In the genomic region with DNA sequence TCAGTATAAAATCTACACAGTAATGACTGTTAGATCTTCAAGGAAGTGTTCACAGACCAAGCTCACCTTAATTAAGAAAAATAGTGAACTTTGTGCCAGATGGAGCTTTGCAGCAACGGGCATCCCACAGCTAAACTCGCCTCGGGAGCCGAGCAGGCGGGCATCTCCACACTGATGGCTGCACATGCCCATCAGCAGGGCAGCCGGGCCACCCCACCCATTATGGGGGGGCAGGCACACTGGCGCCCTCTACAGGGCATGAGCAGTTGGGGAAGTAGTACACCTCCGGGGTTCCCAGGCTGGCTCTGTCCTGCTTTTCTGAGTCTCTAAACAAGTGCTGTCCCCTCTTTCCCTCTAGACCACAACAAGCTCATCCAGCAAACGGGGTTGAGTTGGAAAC, we compare ENCODE assay signal across 8 cellular contexts. TPM values are rescaled to one million over a fixed set of nuclear protein-coding genes. Genes with fewer than 3 reads are reported as not detected.
DNase-seq lines count a peak whose midpoint lies in the region; ATAC-seq and TF ChIP-seq lines count a peak whose summit lies in the region.

No MANE protein-coding gene starts in this region.

- no peaks in the 10 kb centered on the region for H3K27me3 ChIP-seq in CD4-positive, alpha-beta T cell (ENCODE audit: control insufficient read depth, insufficient read depth, low read length)
- H3K27me3 ChIP-seq in right lobe of liver (no peaks in the 10 kb centered on the region), spleen (replicated peaks in 1 of 7) (no peaks in the 10 kb centered on the region)

- intact Hi-C loops in CD4-positive, alpha-beta T cell (cut with DNase I, micrococcal nuclease) = loop anchor here (5.0 kb wide), 3 partner anchors 457 to 1062 kb away; no protein-coding TSS in a partner anchor
- intact Hi-C loops in right lobe of liver (cut with DNase I) = loop anchor here (5.0 to 10.0 kb wide), 2 partner anchors 457 to 460 kb away; no protein-coding TSS in a partner anchor
- intact Hi-C loops in activated T-helper 2 cell treated with anti-CD3 and anti-CD28 coated beads, Interferon-gamma antibody, Interleukin-2, Interleukin-4, amounts not matched to agents 10 μg/mL and 5 μg/mL and 100 μg/mL, durations not matched to agents 14 hours and 24 hours and 36 hours (cut with micrococcal nuclease) = loop anchor here (5.0 kb wide), 1 partner anchor 237 kb away; no protein-coding TSS in a partner anchor
- intact Hi-C loops in spleen (cut with DNase I; ENCODE audit: low total_unique reads) = loop anchor here (2.0 kb wide), 1 partner anchor 458 kb away; no protein-coding TSS in a partner anchor

- POLR2A ChIA-PET in CD4-positive, alpha-beta T cell (lab: Charles Lee) = no interaction called here

- no peak for ATAC-seq in CD4-positive, alpha-beta T cell (ENCODE audit: poor library complexity)
- ATAC-seq in right lobe of liver (peak in 1 of 4 donors; percentile 18), HG03439 (IDR thresholded peaks at IDR 0.05; ENCODE audit: unreplicated experiment) (no peak), HG03378 (IDR thresholded peaks at IDR 0.05; ENCODE audit: unreplicated experiment) (no peak)

- H3K4me1 ChIP-seq in right lobe of liver (no peaks in the 10 kb centered on the region), spleen (no peaks in the 10 kb centered on the region)

- peaks cover 0 to 6% (median 0%) of the 10 kb centered on the region in 4 donors for H3K36me3 ChIP-seq in right lobe of liver
- peaks cover 0 to 52% (median 28%) of the 10 kb centered on the region in 6 donors for H3K36me3 ChIP-seq in spleen

- no peak overlapping the region for H3K4me3 Mint-ChIP-seq in CD4-positive, alpha-beta T cell
- no peak overlapping the region for H3K4me3 Mint-ChIP-seq in HFFc6
- H3K4me3 Mint-ChIP-seq in activated naive CD4-positive, alpha-beta T cell treated with anti-CD3 and anti-CD28 coated beads, Interleukin-2, amount 10 ng/mL, durations not matched to agents 7 days and 5 days = no peak overlapping the region
- no peak overlapping the region for H3K4me3 Mint-ChIP-seq in activated T-helper 2 cell treated with anti-CD3 and anti-CD28 coated beads, Interferon-gamma antibody, Interleukin-2, Interleukin-4, amounts not matched to agents 10 μg/mL and 5 μg/mL and 100 μg/mL, durations not matched to agents 14 hours and 24 hours and 36 hours (ENCODE audit: low read depth)

- H3K27me3 Mint-ChIP-seq in CD4-positive, alpha-beta T cell = no peaks in the 10 kb centered on the region
- no peaks in the 10 kb centered on the region; the same call in 1 of the 2 replicates for H3K27me3 Mint-ChIP-seq in HFFc6 (ENCODE audit: insufficient read depth)
- H3K27me3 Mint-ChIP-seq in activated naive CD4-positive, alpha-beta T cell treated with anti-CD3 and anti-CD28 coated beads, Interleukin-2, amount 10 ng/mL, durations not matched to agents 7 days and 5 days = no peaks in the 10 kb centered on the region
- H3K27me3 Mint-ChIP-seq in activated T-helper 2 cell treated with anti-CD3 and anti-CD28 coated beads, Interferon-gamma antibody, Interleukin-2, Interleukin-4, amounts not matched to agents 10 μg/mL and 5 μg/mL and 100 μg/mL, durations not matched to agents 14 hours and 24 hours and 36 hours (ENCODE audit: low read depth) = no peaks in the 10 kb centered on the region

- H3K9me3 Mint-ChIP-seq in CD4-positive, alpha-beta T cell = no peaks in the 10 kb centered on the region
- H3K9me3 Mint-ChIP-seq in HFFc6 = no peaks in the 10 kb centered on the region
- H3K9me3 Mint-ChIP-seq in activated naive CD4-positive, alpha-beta T cell treated with anti-CD3 and anti-CD28 coated beads, Interleukin-2, amount 10 ng/mL, durations not matched to agents 7 days and 5 days = no peaks in the 10 kb centered on the region
- no peaks in the 10 kb centered on the region for H3K9me3 Mint-ChIP-seq in activated T-helper 2 cell treated with anti-CD3 and anti-CD28 coated beads, Interferon-gamma antibody, Interleukin-2, Interleukin-4, amounts not matched to agents 10 μg/mL and 5 μg/mL and 100 μg/mL, durations not matched to agents 14 hours and 24 hours and 36 hours

- peak; percentile 35 for TF ChIP-seq CTCF in CD4-positive, alpha-beta T cell (IDR thresholded peaks at IDR 0.05)
- TF ChIP-seq CTCF in HFFc6 (IDR thresholded peaks at IDR 0.05) = peak; percentile 86
- TF ChIP-seq CTCF in right lobe of liver (IDR thresholded peaks at IDR 0.05) = peak; percentile 11 to 44 (median 36)
- TF ChIP-seq CTCF in spleen (IDR thresholded peaks at IDR 0.05 in 8 of 11, conservative IDR thresholded peaks at IDR 0.05 in 3 of 11) = peak in 5 of 11 experiments; percentile 20 to 48 (median 42)

- no peak overlapping the region for H3K27ac ChIP-seq in CD4-positive, alpha-beta T cell (ENCODE audit: low read depth, low read length)
- H3K27ac ChIP-seq in right lobe of liver = no peak overlapping the region
- no peak overlapping the region for H3K27ac ChIP-seq in spleen

- peaks cover 53% of the 10 kb centered on the region for H3K36me3 Mint-ChIP-seq in CD4-positive, alpha-beta T cell (ENCODE audit: low read depth)
- peaks cover 21% of the 10 kb centered on the region for H3K36me3 Mint-ChIP-seq in HFFc6 (ENCODE audit: low read depth)
- H3K36me3 Mint-ChIP-seq in activated naive CD4-positive, alpha-beta T cell treated with anti-CD3 and anti-CD28 coated beads, Interleukin-2, amount 10 ng/mL, durations not matched to agents 7 days and 5 days = no peaks in the 10 kb centered on the region
- no peaks in the 10 kb centered on the region for H3K36me3 Mint-ChIP-seq in activated T-helper 2 cell treated with anti-CD3 and anti-CD28 coated beads, Interferon-gamma antibody, Interleukin-2, Interleukin-4, amounts not matched to agents 10 μg/mL and 5 μg/mL and 100 μg/mL, durations not matched to agents 14 hours and 24 hours and 36 hours (ENCODE audit: low read depth)

- no peak overlapping the region for H3K27ac Mint-ChIP-seq in CD4-positive, alpha-beta T cell
- no peak overlapping the region for H3K27ac Mint-ChIP-seq in HFFc6
- H3K27ac Mint-ChIP-seq in activated naive CD4-positive, alpha-beta T cell treated with anti-CD3 and anti-CD28 coated beads, Interleukin-2, amount 10 ng/mL, durations not matched to agents 7 days and 5 days = no peak overlapping the region
- H3K27ac Mint-ChIP-seq in activated T-helper 2 cell treated with anti-CD3 and anti-CD28 coated beads, Interferon-gamma antibody, Interleukin-2, Interleukin-4, amounts not matched to agents 10 μg/mL and 5 μg/mL and 100 μg/mL, durations not matched to agents 14 hours and 24 hours and 36 hours = no peak overlapping the region

- no peak overlapping the region for H3K4me3 ChIP-seq in right lobe of liver
- no peak overlapping the region for H3K4me3 ChIP-seq in spleen

- peak in 3 of 10 experiments; percentile 10 to 20 (median 11) for DNase-seq in CD4-positive, alpha-beta T cell
- DNase-seq in HFFc6 = no peak
- peak; percentile 38 for DNase-seq in activated naive CD4-positive, alpha-beta T cell treated with anti-CD3 and anti-CD28 coated beads, Interleukin-2, amount 10 ng/mL, durations not matched to agents 7 days and 5 days
- no peak for DNase-seq in right lobe of liver
- no peak for DNase-seq in activated T-helper 2 cell treated with anti-CD3 and anti-CD28 coated beads, Interferon-gamma antibody, Interleukin-2, Interleukin-4, amounts not matched to agents 10 μg/mL and 5 μg/mL and 100 μg/mL, durations not matched to agents 14 hours and 24 hours and 36 hours (ENCODE audit: low spot score)
- DNase-seq in spleen = no peak

- H3K4me1 Mint-ChIP-seq in CD4-positive, alpha-beta T cell (ENCODE audit: low read depth) = no peaks in the 10 kb centered on the region
- H3K4me1 Mint-ChIP-seq in HFFc6 (ENCODE audit: low read depth) = peaks cover 13% of the 10 kb centered on the region
- no peaks in the 10 kb centered on the region for H3K4me1 Mint-ChIP-seq in activated naive CD4-positive, alpha-beta T cell treated with anti-CD3 and anti-CD28 coated beads, Interleukin-2, amount 10 ng/mL, durations not matched to agents 7 days and 5 days
- no peaks in the 10 kb centered on the region for H3K4me1 Mint-ChIP-seq in activated T-helper 2 cell treated with anti-CD3 and anti-CD28 coated beads, Interferon-gamma antibody, Interleukin-2, Interleukin-4, amounts not matched to agents 10 μg/mL and 5 μg/mL and 100 μg/mL, durations not matched to agents 14 hours and 24 hours and 36 hours (ENCODE audit: low read depth)

- CTCF ChIA-PET in CD4-positive, alpha-beta T cell (lab: Charles Lee) = interaction anchor here (0.9 kb wide), 1 partner anchor 455 kb away, joined by 3 read pairs; no protein-coding TSS in a partner anchor
- CTCF ChIA-PET in activated naive CD4-positive, alpha-beta T cell treated with anti-CD3 and anti-CD28 coated beads, Interleukin-2, amount 10 ng/mL, durations not matched to agents 7 days and 5 days (lab: Charles Lee) = interaction anchor here (0.5 to 5.6 kb wide), 17 partner anchors 9 to 498 kb away, joined by 3 to 66 read pairs (median 6); partner anchors contain the start of gene GALNT12

- no peaks in the 10 kb centered on the region for H3K9me3 ChIP-seq in CD4-positive, alpha-beta T cell (ENCODE audit: control insufficient read depth, low read length)
- no peaks in the 10 kb centered on the region for H3K9me3 ChIP-seq in right lobe of liver
- H3K9me3 ChIP-seq in spleen = no peaks in the 10 kb centered on the region

- TF ChIP-seq POLR2A in right lobe of liver (IDR thresholded peaks at IDR 0.05) (no peak), spleen (IDR thresholded peaks at IDR 0.05) (no peak)

- WGBS in right lobe of liver (ENCODE audit: insufficient coverage, low coverage, low lambda C conversion rate, missing lambda C conversion rate) = 100% methylated on average over 1 of the region's 9 CpGs
- WGBS in spleen, 5 donors = 84 to 94% (median 88%) methylated on average over 9 of the region's 9 CpGs

RNA-seq across cellular contexts. Expression of gene ANKS6, which starts 21.6 kb away (rescaled TPM):
- 10 to 100 TPM; 11.8 to 12.2 TPM for total RNA-seq in CD4-positive, alpha-beta T cell
- total RNA-seq in HFFc6 (2021; fragmentation: NEBNext Ultra II Directional; extraction: Animal tissue kit (Norgen Biotek cat#: 25700)) = 10 to 100 TPM; 12.7 to 16.6 (median 14.8) TPM
- total RNA-seq in right lobe of liver (1 to 10 TPM; 3.7 to 7.9 (median 4.7) TPM), spleen (1 to 10 TPM; 5.2 to 9.4 (median 7.0) TPM)
- total RNA-seq in activated T-helper 2 cell treated with anti-CD3 and anti-CD28 coated beads, Interferon-gamma antibody, Interleukin-2, Interleukin-4, amounts not matched to agents 10 μg/mL and 5 μg/mL and 100 μg/mL, durations not matched to agents 14 hours and 24 hours and 36 hours = 10.9 and 11.2 TPM in 2 replicates
- 1 to 10 TPM; 4.9 to 8.2 (median 7.7) TPM for polyA plus RNA-seq in spleen

RNA-seq across cellular contexts. Expression of gene GALNT12, which starts 32.7 kb away (rescaled TPM):
- 10 to 100 TPM in 1 of 2 experiments, 1 to 10 TPM in 1; 8.7 to 11.5 TPM for total RNA-seq in CD4-positive, alpha-beta T cell
- under 1 TPM in 4 of 6 experiments, not detected in 2; 0.07 to 0.32 (median 0.15) TPM for total RNA-seq in HFFc6 (2021; fragmentation: NEBNext Ultra II Directional; extraction: Animal tissue kit (Norgen Biotek cat#: 25700))
- 1 to 10 TPM in 1 of 6 experiments, under 1 TPM in 4, not detected in 1; 0.06 to 1.1 (median 0.30) TPM for total RNA-seq in right lobe of liver
- 2.3 and 2.8 TPM in 2 replicates for total RNA-seq in activated T-helper 2 cell treated with anti-CD3 and anti-CD28 coated beads, Interferon-gamma antibody, Interleukin-2, Interleukin-4, amounts not matched to agents 10 μg/mL and 5 μg/mL and 100 μg/mL, durations not matched to agents 14 hours and 24 hours and 36 hours
- total RNA-seq in spleen = 1 to 10 TPM; 1.2 to 3.2 (median 2.6) TPM
- 1 to 10 TPM; 2.1 to 2.6 (median 2.3) TPM for polyA plus RNA-seq in spleen
